In the genomic region with DNA sequence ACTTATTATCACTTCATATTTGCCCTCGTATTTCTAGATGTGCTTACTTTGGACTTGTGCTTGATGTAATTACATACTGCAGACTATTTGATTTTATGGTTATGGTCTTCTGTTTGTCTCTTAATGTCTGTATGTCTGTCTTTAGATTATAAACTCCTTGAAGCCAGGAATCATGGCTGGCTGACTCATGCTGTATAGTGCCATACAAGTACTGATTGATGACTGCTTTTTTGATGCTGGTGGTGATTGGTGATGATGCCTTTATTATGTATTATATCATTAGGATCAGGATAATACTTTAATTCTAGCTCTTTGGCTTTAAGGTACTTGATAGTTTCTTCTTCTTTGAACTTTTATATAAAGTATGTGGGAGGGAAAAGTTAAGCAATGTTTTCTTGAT, we compare ENCODE assay signal across 23 cellular contexts. TPM values are rescaled to one million over a fixed set of nuclear protein-coding genes. Genes with fewer than 3 reads are reported as not detected.
DNase-seq lines count a peak whose midpoint lies in the region; ATAC-seq and TF ChIP-seq lines count a peak whose summit lies in the region.
"Had no signal": no experiment of that assay in that cellular context is flagged by ENCODE, and none has a peak within 500 bp of the region (broad histone marks: within the 10 kb centered on the region; RNA-seq: fewer than 3 reads in every experiment).

No MANE protein-coding gene starts in this region.

- WGBS in esophagus muscularis mucosa = 78% methylated on average over 1 of the region's 1 CpG

- TF ChIP-seq CTCF in esophagus muscularis mucosa (IDR thresholded peaks at IDR 0.05) = no peak

- H3K4me1 ChIP-seq in esophagus muscularis mucosa = no peaks in the 10 kb centered on the region
- H3K4me1 ChIP-seq: A549, BLaER1, SJCRH30 had no signal

- peaks cover 4% of the 10 kb centered on the region for H3K9me3 Mint-ChIP-seq in activated naive CD4-positive, alpha-beta T cell treated with anti-CD3 and anti-CD28 coated beads for 36 hours
- H3K9me3 Mint-ChIP-seq in activated naive CD4-positive, alpha-beta T cell treated with anti-CD3 and anti-CD28 coated beads, Interleukin-2, amount 50 U/mL, for 72 hours = peaks cover 0 to 10% of the 10 kb centered on the region in 2 donors
- H3K9me3 Mint-ChIP-seq in memory B cell = no peaks in the 10 kb centered on the region
- H3K9me3 Mint-ChIP-seq: CD8-positive, alpha-beta T cell had no signal

- H3K9me3 ChIP-seq in T-helper 17 cell (ENCODE audit: control insufficient read depth, low read length, poor library complexity, severe bottlenecking) (no peaks in the 10 kb centered on the region), esophagus muscularis mucosa (no peaks in the 10 kb centered on the region)
- H3K9me3 ChIP-seq: A549, BLaER1, SJCRH30 had no signal

- peaks cover 85% of the 10 kb centered on the region for H3K36me3 Mint-ChIP-seq in activated naive CD4-positive, alpha-beta T cell treated with anti-CD3 and anti-CD28 coated beads for 36 hours (ENCODE audit: low read depth)
- H3K36me3 Mint-ChIP-seq in activated naive CD4-positive, alpha-beta T cell treated with anti-CD3 and anti-CD28 coated beads, Interleukin-2, amount 50 U/mL, for 72 hours = peaks cover 34 to 78% of the 10 kb centered on the region in 2 donors
- H3K36me3 Mint-ChIP-seq in T-helper 17 cell (ENCODE audit: low read depth) (peaks cover 24% of the 10 kb centered on the region), memory B cell (peaks cover 50% of the 10 kb centered on the region)

- peak overlapping the region; percentile 51 for H3K27ac Mint-ChIP-seq in activated naive CD4-positive, alpha-beta T cell treated with anti-CD3 and anti-CD28 coated beads for 36 hours
- H3K27ac Mint-ChIP-seq in activated naive CD4-positive, alpha-beta T cell treated with anti-CD3 and anti-CD28 coated beads, Interleukin-2, amount 50 U/mL, for 72 hours = no peak overlapping the region
- H3K27ac Mint-ChIP-seq in T-helper 17 cell (peak overlapping the region; percentile 86), memory B cell (peak overlapping the region; percentile 41)

- no peaks in the 10 kb centered on the region for H3K27me3 ChIP-seq in esophagus muscularis mucosa
- H3K27me3 ChIP-seq: BLaER1, SJCRH30 had no signal

- no peaks in the 10 kb centered on the region for H3K27me3 Mint-ChIP-seq in activated naive CD4-positive, alpha-beta T cell treated with anti-CD3 and anti-CD28 coated beads for 36 hours (ENCODE audit: low read depth)
- H3K27me3 Mint-ChIP-seq in T-helper 17 cell (no peaks in the 10 kb centered on the region), memory B cell (no peaks in the 10 kb centered on the region)

- peaks cover 43% of the 10 kb centered on the region for H3K4me1 Mint-ChIP-seq in activated naive CD4-positive, alpha-beta T cell treated with anti-CD3 and anti-CD28 coated beads for 36 hours (ENCODE audit: low read depth)
- H3K4me1 Mint-ChIP-seq in T-helper 17 cell = peaks cover 53% of the 10 kb centered on the region
- H3K4me1 Mint-ChIP-seq in memory B cell = peaks cover 16% of the 10 kb centered on the region

- DNase-seq in activated naive CD4-positive, alpha-beta T cell treated with anti-CD3 and anti-CD28 coated beads for 36 hours = no peak
- DNase-seq in activated naive CD4-positive, alpha-beta T cell treated with anti-CD3 and anti-CD28 coated beads, Interleukin-2, amount 50 U/mL, for 72 hours (ENCODE audit: low spot score in 2 of 2) = no peak
- DNase-seq in T-helper 17 cell = no peak
- no peak for DNase-seq in memory B cell (ENCODE audit: low spot score in 2 of 2)
- DNase-seq in activated CD8-positive, alpha-beta memory T cell treated with anti-CD3 and anti-CD28 coated beads for 24 hours = no peak
- no peak for DNase-seq in SK-N-DZ (ENCODE audit: low spot score)
- DNase-seq in esophagus muscularis mucosa (ENCODE audit: extremely low spot score) = no peak
- DNase-seq: CD8-positive, alpha-beta T cell; DMS153; GDM1; IMR-90; Karpas-422; MV-4-11; NCI-H1694; NCI-H2081; NCI-H2171 treated with DMSO at 0.1 percent for 48 hours; NCI-H446 treated with DMSO at 0.1 percent for 48 hours; NCI-H526 treated with DMSO at 0.1 percent for 48 hours; OCI-M1; SJCRH30 had no signal

- CTCF ChIA-PET in activated naive CD4-positive, alpha-beta T cell treated with anti-CD3 and anti-CD28 coated beads for 36 hours (lab: Charles Lee) = no interaction called here

- no peak for ATAC-seq in activated naive CD4-positive, alpha-beta T cell treated with anti-CD3 and anti-CD28 coated beads, Interleukin-2, amount 50 U/mL, for 72 hours
- ATAC-seq in T-helper 17 cell = no peak
- ATAC-seq in memory B cell (ENCODE audit: low read depth) = no peak
- no peak for ATAC-seq in GM18858 (IDR thresholded peaks at IDR 0.05; ENCODE audit: unreplicated experiment)
- ATAC-seq: A549; CD8-positive, alpha-beta T cell had no signal

- no peak overlapping the region for H3K4me3 ChIP-seq in esophagus muscularis mucosa
- H3K4me3 ChIP-seq: A549, BLaER1, SJCRH30 had no signal

- no peak overlapping the region for H3K27ac ChIP-seq in esophagus muscularis mucosa (replicated peaks in 1 of 4)
- H3K27ac ChIP-seq: A549, BLaER1, SJCRH30 had no signal

- no peak overlapping the region for H3K4me3 Mint-ChIP-seq in activated naive CD4-positive, alpha-beta T cell treated with anti-CD3 and anti-CD28 coated beads for 36 hours
- H3K4me3 Mint-ChIP-seq in T-helper 17 cell (no peak overlapping the region), memory B cell (no peak overlapping the region)
- H3K4me3 Mint-ChIP-seq: CD8-positive, alpha-beta T cell had no signal

- peaks cover 11 to 98% (median 70%) of the 10 kb centered on the region in 4 donors for H3K36me3 ChIP-seq in esophagus muscularis mucosa

- TF ChIP-seq POLR2A in esophagus muscularis mucosa (IDR thresholded peaks at IDR 0.05; ENCODE audit: low read depth) = no peak

- no peak for TF ChIP-seq EP300 in esophagus muscularis mucosa (IDR thresholded peaks at IDR 0.05)

- intact Hi-C loops in activated naive CD4-positive, alpha-beta T cell treated with anti-CD3 and anti-CD28 coated beads for 36 hours (cut with micrococcal nuclease) = loop anchor here (2.0 kb wide), 1 partner anchor 14 kb away; no protein-coding TSS in a partner anchor
- intact Hi-C loops in esophagus muscularis mucosa (cut with DNase I) = no loop called here

RNA-seq across cellular contexts. Expression of a gene that starts 17.3 kb away (rescaled TPM):
- total RNA-seq in activated naive CD4-positive, alpha-beta T cell treated with anti-CD3 and anti-CD28 coated beads for 36 hours = 10 to 100 TPM; 91.3 to 91.5 TPM
- 100 to 1,000 TPM; 112 to 136 TPM for total RNA-seq in activated naive CD4-positive, alpha-beta T cell treated with anti-CD3 and anti-CD28 coated beads, Interleukin-2, amount 50 U/mL, for 72 hours
- total RNA-seq in T-helper 17 cell = 100 to 1,000 TPM; 288 to 316 TPM
- polyA plus RNA-seq in SK-N-DZ (2014; cell fraction: cytosol; rRNA removed) = 28.2 and 30.5 TPM in 2 replicates
- 44.4 and 49.7 TPM in 2 replicates for polyA plus RNA-seq in SK-N-DZ (2014; cell fraction: nucleus; rRNA removed)
- total RNA-seq in esophagus muscularis mucosa = 10 to 100 TPM; 47.9 to 62.3 (median 58.2) TPM

Comparison
In these comparisons a context has a peak if more than half of its experiments do, and no peak if none do; other contexts are left out.
1. H3K27ac Mint-ChIP-seq: peak in activated naive CD4-positive, alpha-beta T cell treated with anti-CD3 and anti-CD28 coated beads for 36 hours (single experiment), T-helper 17 cell (single experiment) and memory B cell (single experiment); none in activated naive CD4-positive, alpha-beta T cell treated with anti-CD3 and anti-CD28 coated beads, Interleukin-2, amount 50 U/mL, for 72 hours (0 of 2).